21 cellular contexts compared by ENCODE assay signal in the genomic region with DNA sequence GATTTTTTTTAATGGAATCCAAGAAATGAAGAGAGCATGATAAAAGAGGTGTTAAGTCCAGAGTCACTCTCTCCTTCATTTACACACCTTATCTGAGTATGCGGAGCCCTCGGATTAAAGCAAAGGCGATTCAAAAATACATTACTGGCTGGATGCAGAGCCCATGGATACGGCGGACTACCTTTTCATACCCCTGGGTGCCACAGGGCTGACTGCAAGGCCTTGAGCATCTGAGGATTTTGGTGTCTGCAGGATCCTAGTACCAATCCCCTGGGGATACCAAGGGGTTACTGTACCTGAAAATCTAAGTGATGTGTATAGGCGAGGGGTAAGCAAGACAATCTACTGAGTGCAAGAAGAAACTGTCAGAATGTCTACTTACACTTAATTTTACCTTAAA. TPM values are rescaled to one million over a fixed set of nuclear protein-coding genes. Genes with fewer than 3 reads are reported as not detected.
DNase-seq lines count a peak whose midpoint lies in the region; ATAC-seq, FAIRE-seq and TF ChIP-seq lines count a peak whose summit lies in the region.
"Had no signal": no experiment of that assay in that cellular context is flagged by ENCODE, and none has a peak within 500 bp of the region (broad histone marks: within the 10 kb centered on the region; RNA-seq: fewer than 3 reads in every experiment).

No MANE protein-coding gene starts in this region.

- peaks cover 52 to 81% of the 10 kb centered on the region in 2 donors for H3K4me1 ChIP-seq in naive thymus-derived CD4-positive, alpha-beta T cell (ENCODE audit: control insufficient read depth in 2 of 2, insufficient read depth in 2 of 2, low read length in 2 of 2)

- H3K27ac Mint-ChIP-seq in T-helper 1 cell treated with Interleukin-12 subunit alpha and Interleukin-12 subunit beta and Interleukin-4 antibody, amounts not matched to agents 30 μg/mL and 1 μg/mL, for 36 hours, result peak overlapping the region; percentile 70
- peak overlapping the region; percentile 10 for H3K27ac Mint-ChIP-seq in activated CD8-positive, alpha-beta T cell treated with anti-CD3 and anti-CD28 coated beads, Interleukin-2, amount 10 ng/mL, durations not matched to agents 7 days and 5 days
- peak overlapping the region; percentile 21 to 95 (median 82) for H3K27ac Mint-ChIP-seq in naive thymus-derived CD4-positive, alpha-beta T cell

- DNase-seq in T-helper 1 cell (no peak), GM19239 (ENCODE audit: insufficient read length, low spot score) (no peak), dorsolateral prefrontal cortex (no peak), NCI-H82 treated with DMSO at 0.1 percent for 48 hours (lab: John Stamatoyannopoulos, UW; ENCODE audit: unreplicated experiment) (no peak)
- no peak for DNase-seq in activated CD8-positive, alpha-beta T cell treated with anti-CD3 and anti-CD28 coated beads, Interleukin-2, amount 10 ng/mL, durations not matched to agents 7 days and 5 days
- no peak for DNase-seq in naive thymus-derived CD4-positive, alpha-beta T cell
- DNase-seq: activated effector memory CD4-positive, alpha-beta T cell treated with Interleukin-2 at 50 U/mL for 16 hours; body of pancreas; cortex of kidney; DMS79; lower lobe of right lung; NCI-H2081; NCI-H69; Peyer's patch had no signal

- intact Hi-C loops in naive thymus-derived CD4-positive, alpha-beta T cell (cut with micrococcal nuclease), result loop anchor here in 1 of 2 donors (1.0 to 2.0 kb wide), 2 partner anchors 10 to 17 kb away; no protein-coding TSS in a partner anchor
- intact Hi-C loops in dorsolateral prefrontal cortex (cut with DNase I), result no loop called here

- POLR2A ChIA-PET in activated CD8-positive, alpha-beta T cell treated with anti-CD3 and anti-CD28 coated beads, Interleukin-2, amount 10 ng/mL, durations not matched to agents 7 days and 5 days (lab: Charles Lee), result interaction anchor here (1.1 to 1.4 kb wide), 2 partner anchors 11 to 20 kb away, joined by 4 to 6 read pairs; a partner anchor contains a TSS
- POLR2A ChIA-PET in naive thymus-derived CD4-positive, alpha-beta T cell (lab: Charles Lee), result interaction anchor here (1.1 to 5.4 kb wide), 5 partner anchors 13 to 23 kb away, joined by 4 to 22 read pairs (median 4); no protein-coding TSS in a partner anchor

- CTCF ChIA-PET in activated CD8-positive, alpha-beta T cell treated with anti-CD3 and anti-CD28 coated beads, Interleukin-2, amount 10 ng/mL, durations not matched to agents 7 days and 5 days (lab: Charles Lee), result interaction anchor here (0.9 to 1.2 kb wide), 3 partner anchors 11 to 49 kb away, joined by 3 to 7 read pairs (median 6); no protein-coding TSS in a partner anchor
- CTCF ChIA-PET in naive thymus-derived CD4-positive, alpha-beta T cell (lab: Charles Lee), result interaction anchor here (0.6 to 1.0 kb wide), 2 partner anchors 10 to 36 kb away, joined by 3 read pairs; no protein-coding TSS in a partner anchor

- no peak overlapping the region for H3K4me3 Mint-ChIP-seq in T-helper 1 cell treated with Interleukin-12 subunit alpha and Interleukin-12 subunit beta and Interleukin-4 antibody, amounts not matched to agents 30 μg/mL and 1 μg/mL, for 36 hours
- H3K4me3 Mint-ChIP-seq in activated CD8-positive, alpha-beta T cell treated with anti-CD3 and anti-CD28 coated beads, Interleukin-2, amount 10 ng/mL, durations not matched to agents 7 days and 5 days, result no peak overlapping the region
- H3K4me3 Mint-ChIP-seq in naive thymus-derived CD4-positive, alpha-beta T cell, result peak overlapping the region in 8 of 10 donors; percentile 8 to 58 (median 41)
- H3K4me3 Mint-ChIP-seq: neural crest cell had no signal

- no peak overlapping the region for H3K4me3 ChIP-seq in naive thymus-derived CD4-positive, alpha-beta T cell (ENCODE audit: low read length)
- H3K4me3 ChIP-seq in dorsolateral prefrontal cortex, result no peak overlapping the region
- H3K4me3 ChIP-seq: BLaER1 treated with 17β-estradiol and CSF1 and Interleukin-3, amounts not matched to agents 10 nM and 100 nM; body of pancreas; HAP-1; lower lobe of right lung; Peyer's patch; right atrium auricular region had no signal

- peaks cover 6% of the 10 kb centered on the region for H3K36me3 Mint-ChIP-seq in T-helper 1 cell treated with Interleukin-12 subunit alpha and Interleukin-12 subunit beta and Interleukin-4 antibody, amounts not matched to agents 30 μg/mL and 1 μg/mL, for 36 hours (ENCODE audit: low read depth)
- peaks cover 38% of the 10 kb centered on the region for H3K36me3 Mint-ChIP-seq in activated CD8-positive, alpha-beta T cell treated with anti-CD3 and anti-CD28 coated beads, Interleukin-2, amount 10 ng/mL, durations not matched to agents 7 days and 5 days (ENCODE audit: low read depth)
- peaks cover 0 to 13% (median 8%) of the 10 kb centered on the region in 5 donors for H3K36me3 Mint-ChIP-seq in naive thymus-derived CD4-positive, alpha-beta T cell

- no peak for TF ChIP-seq CTCF in dorsolateral prefrontal cortex (IDR thresholded peaks at IDR 0.05 in 54 of 56, conservative IDR thresholded peaks at IDR 0.05 in 2 of 56; ENCODE audit: low read depth in 1 of 56, partially characterized antibody in 56 of 56)

- H3K4me1 Mint-ChIP-seq in T-helper 1 cell treated with Interleukin-12 subunit alpha and Interleukin-12 subunit beta and Interleukin-4 antibody, amounts not matched to agents 30 μg/mL and 1 μg/mL, for 36 hours (ENCODE audit: low read depth), result peaks cover 39% of the 10 kb centered on the region
- H3K4me1 Mint-ChIP-seq in activated CD8-positive, alpha-beta T cell treated with anti-CD3 and anti-CD28 coated beads, Interleukin-2, amount 10 ng/mL, durations not matched to agents 7 days and 5 days (ENCODE audit: low read depth), result peaks cover 72% of the 10 kb centered on the region
- peaks cover 53 to 97% (median 93%) of the 10 kb centered on the region in 7 donors for H3K4me1 Mint-ChIP-seq in naive thymus-derived CD4-positive, alpha-beta T cell

- no peaks in the 10 kb centered on the region for H3K9me3 ChIP-seq in naive thymus-derived CD4-positive, alpha-beta T cell (ENCODE audit: control insufficient read depth in 2 of 3, low read length in 3 of 3)
- H3K9me3 ChIP-seq: body of pancreas, HAP-1, lower lobe of right lung, Peyer's patch, right atrium auricular region had no signal

- H3K27me3 Mint-ChIP-seq in T-helper 1 cell treated with Interleukin-12 subunit alpha and Interleukin-12 subunit beta and Interleukin-4 antibody, amounts not matched to agents 30 μg/mL and 1 μg/mL, for 36 hours (ENCODE audit: low read depth), result no peaks in the 10 kb centered on the region
- no peaks in the 10 kb centered on the region for H3K27me3 Mint-ChIP-seq in activated CD8-positive, alpha-beta T cell treated with anti-CD3 and anti-CD28 coated beads, Interleukin-2, amount 10 ng/mL, durations not matched to agents 7 days and 5 days (ENCODE audit: low read depth)
- no peaks in the 10 kb centered on the region for H3K27me3 Mint-ChIP-seq in naive thymus-derived CD4-positive, alpha-beta T cell

- H3K27ac ChIP-seq in naive thymus-derived CD4-positive, alpha-beta T cell (ENCODE audit: low read depth, low read length), result peak overlapping the region; percentile 8
- peak overlapping the region in 19 of 59 donors; percentile 0 to 59 (median 25) for H3K27ac ChIP-seq in dorsolateral prefrontal cortex
- H3K27ac ChIP-seq: 22Rv1; BLaER1 treated with 17β-estradiol and CSF1 and Interleukin-3, amounts not matched to agents 10 nM and 100 nM; body of pancreas; lower lobe of right lung; Peyer's patch; right atrium auricular region had no signal

- FAIRE-seq in GM19239 (lab: Jason Lieb, UNC), result peak; percentile 64

- H3K27me3 ChIP-seq in naive thymus-derived CD4-positive, alpha-beta T cell (ENCODE audit: control insufficient read depth in 2 of 2, insufficient read depth in 2 of 2, low read length in 2 of 2), result no peaks in the 10 kb centered on the region
- H3K27me3 ChIP-seq in dorsolateral prefrontal cortex, result no peaks in the 10 kb centered on the region
- H3K27me3 ChIP-seq: BLaER1 treated with 17β-estradiol and CSF1 and Interleukin-3, amounts not matched to agents 10 nM and 100 nM; body of pancreas; Peyer's patch; right atrium auricular region had no signal

- no peaks in the 10 kb centered on the region for H3K36me3 ChIP-seq in naive thymus-derived CD4-positive, alpha-beta T cell (ENCODE audit: control insufficient read depth in 2 of 3, insufficient read depth in 3 of 3, low read length in 3 of 3)
- H3K36me3 ChIP-seq: HAP-1, lower lobe of right lung, Peyer's patch, right atrium auricular region had no signal

- no peaks in the 10 kb centered on the region for H3K9me3 Mint-ChIP-seq in T-helper 1 cell treated with Interleukin-12 subunit alpha and Interleukin-12 subunit beta and Interleukin-4 antibody, amounts not matched to agents 30 μg/mL and 1 μg/mL, for 36 hours
- no peaks in the 10 kb centered on the region for H3K9me3 Mint-ChIP-seq in activated CD8-positive, alpha-beta T cell treated with anti-CD3 and anti-CD28 coated beads, Interleukin-2, amount 10 ng/mL, durations not matched to agents 7 days and 5 days (ENCODE audit: insufficient read depth)
- H3K9me3 Mint-ChIP-seq in naive thymus-derived CD4-positive, alpha-beta T cell, result peaks cover 0 to 2% (median 0%) of the 10 kb centered on the region in 11 donors

- ATAC-seq in activated CD8-positive, alpha-beta T cell treated with anti-CD3 and anti-CD28 coated beads, Interleukin-2, amount 10 ng/mL, durations not matched to agents 7 days and 5 days, result peak; percentile 24
- no peak for ATAC-seq in naive thymus-derived CD4-positive, alpha-beta T cell
- ATAC-seq in GM19324 (IDR thresholded peaks at IDR 0.05; ENCODE audit: low FRiP score, unreplicated experiment), result no peak
- ATAC-seq: body of pancreas had no signal

RNA-seq across cellular contexts. Expression of a gene that starts 20.5 kb away (rescaled TPM):
- 100 to 1,000 TPM; 154 to 164 TPM for total RNA-seq in activated CD8-positive, alpha-beta T cell treated with anti-CD3 and anti-CD28 coated beads, Interleukin-2, amount 10 ng/mL, durations not matched to agents 7 days and 5 days
- 100 to 1,000 TPM; 110 to 152 (median 140) TPM for total RNA-seq in naive thymus-derived CD4-positive, alpha-beta T cell
- 10 to 100 TPM; 40.9 to 43.5 TPM for polyA plus RNA-seq in naive thymus-derived CD4-positive, alpha-beta T cell
- 100 to 1,000 TPM in 115 of 120 experiments, 10 to 100 TPM in 5; 77.5 to 992 (median 272) TPM for total RNA-seq in dorsolateral prefrontal cortex

Comparison
In these comparisons a context has a peak if more than half of its experiments do, and no peak if none do; other contexts are left out.
1. H3K27ac Mint-ChIP-seq: peak in every context shown above with its lines; median percentile 82 in naive thymus-derived CD4-positive, alpha-beta T cell; 70 in T-helper 1 cell treated with Interleukin-12 subunit alpha and Interleukin-12 subunit beta and Interleukin-4 antibody, amounts not matched to agents 30 μg/mL and 1 μg/mL, for 36 hours; 10 in activated CD8-positive, alpha-beta T cell treated with anti-CD3 and anti-CD28 coated beads, Interleukin-2, amount 10 ng/mL, durations not matched to agents 7 days and 5 days.
2. H3K4me3 Mint-ChIP-seq: peak in naive thymus-derived CD4-positive, alpha-beta T cell (8 of 10); none in T-helper 1 cell treated with Interleukin-12 subunit alpha and Interleukin-12 subunit beta and Interleukin-4 antibody, amounts not matched to agents 30 μg/mL and 1 μg/mL, for 36 hours (single experiment) and activated CD8-positive, alpha-beta T cell treated with anti-CD3 and anti-CD28 coated beads, Interleukin-2, amount 10 ng/mL, durations not matched to agents 7 days and 5 days (single experiment).